ENCODE assay signal across 1 cellular context in genomic region chr1:196438324-196438723, GRCh38.
TF ChIP-seq lines count a peak whose summit lies in the region.

No MANE protein-coding gene starts in this region.

TF ChIP-seq in K562, 482 proteins besides CTCF, POLR2A, EP300 and RAD21 (continued from another document and continues in another):
- TF ChIP-seq SFPQ (IDR thresholded peaks at IDR 0.05; ENCODE audit: low read depth, low read length) (no peak), HDAC3 (IDR thresholded peaks at IDR 0.05; ENCODE audit: borderline replicate concordance, partially characterized antibody) (no peak), TBP (optimal IDR thresholded peaks at IDR 0.05; ENCODE audit: low read depth, low read length) (no peak), ZNF121 (CRISPR knock-in tag; conservative IDR thresholded peaks at IDR 0.05) (no peak), ZNF655 (CRISPR knock-in tag; IDR thresholded peaks at IDR 0.05) (no peak), CEBPB (tag; IDR thresholded peaks at IDR 0.05) (peak; percentile 36; the same call in 1 of the 2 replicates), HCFC1 (IDR thresholded peaks at IDR 0.05; ENCODE audit: low read depth, low read length) (no peak), ELF4 (CRISPR knock-in tag; IDR thresholded peaks at IDR 0.05) (no peak), TRIM25 (IDR thresholded peaks at IDR 0.05; ENCODE audit: borderline replicate concordance) (no peak), L3MBTL2 (IDR thresholded peaks at IDR 0.05) (no peak), PCBP2 (IDR thresholded peaks at IDR 0.05; ENCODE audit: low read depth, low read length, poor library complexity, severe bottlenecking) (no peak), HMG20A (CRISPR knock-in tag; conservative IDR thresholded peaks at IDR 0.05) (no peak), EHMT2 (IDR thresholded peaks at IDR 0.05) (no peak), STAT5B (CRISPR knock-in tag; IDR thresholded peaks at IDR 0.05) (no peak), DACH1 (IDR thresholded peaks at IDR 0.05; ENCODE audit: partially characterized antibody) (peak; percentile 21), RBM34 (IDR thresholded peaks at IDR 0.05; ENCODE audit: borderline replicate concordance, insufficient read depth, low read length) (no peak), CTBP1 (IDR thresholded peaks at IDR 0.05; ENCODE audit: borderline replicate concordance) (no peak), HDAC2 (IDR thresholded peaks at IDR 0.05) (peak; percentile 88), ARID1B (IDR thresholded peaks at IDR 0.05) (peak; percentile 41; the same call in 1 of the 2 replicates), ZNF212 (CRISPR knock-in tag; IDR thresholded peaks at IDR 0.05) (no peak), ZNF239 (CRISPR knock-in tag; IDR thresholded peaks at IDR 0.05) (no peak), PBX2 (CRISPR knock-in tag; IDR thresholded peaks at IDR 0.05; ENCODE audit: low read depth) (no peak), PBX2 (tag; conservative IDR thresholded peaks at IDR 0.05; ENCODE audit: low read depth) (peak; percentile 82), KDM2B (CRISPR knock-in tag; IDR thresholded peaks at IDR 0.05) (no peak), CCAR2 (IDR thresholded peaks at IDR 0.05; ENCODE audit: low read depth, low read length) (no peak), CHD7 (IDR thresholded peaks at IDR 0.05; ENCODE audit: low read depth, low read length) (no peak), HMBOX1 (IDR thresholded peaks at IDR 0.05) (peak; percentile 67), KDM1A (IDR thresholded peaks at IDR 0.05) (peak; percentile 98), ZNF24 (IDR thresholded peaks at IDR 0.05) (no peak), KDM5B (IDR thresholded peaks at IDR 0.05; ENCODE audit: insufficient replicate concordance, low read depth, low read length) (no peak), ZNF316 (IDR thresholded peaks at IDR 0.05) (no peak), ERF (CRISPR knock-in tag; IDR thresholded peaks at IDR 0.05) (no peak), ESRRA (IDR thresholded peaks at IDR 0.05; ENCODE audit: borderline replicate concordance, low read depth) (no peak), ZNF57 (CRISPR knock-in tag; IDR thresholded peaks at IDR 0.05) (no peak), SPI1 (IDR thresholded peaks at IDR 0.05; ENCODE audit: borderline replicate concordance, low read depth, low read length) (no peak), PPARD (CRISPR knock-in tag; IDR thresholded peaks at IDR 0.05) (no peak), PATZ1 (CRISPR knock-in tag; IDR thresholded peaks at IDR 0.05; ENCODE audit: borderline replicate concordance) (no peak), HES1 (IDR thresholded peaks at IDR 0.05; ENCODE audit: low read depth) (0 out of 2 replicates have a peak, but pooled peaks have one; percentile 30), MCM7 (IDR thresholded peaks at IDR 0.05) (no peak), HDAC6 (IDR thresholded peaks at IDR 0.05; ENCODE audit: low read depth, low read length) (no peak), ZNF324 (CRISPR knock-in tag; IDR thresholded peaks at IDR 0.05) (no peak)
